ENCODE assay signal across 17 cellular contexts in genomic region chr9:135524130-135524861, GRCh38. TPM values are rescaled to one million over a fixed set of nuclear protein-coding genes. Genes with fewer than 3 reads are reported as not detected.
A peak's percentile ranks its signal among the peaks of the same experiment; 100 is the strongest.
DNase-seq lines count a peak whose midpoint lies in the region; ATAC-seq and TF ChIP-seq lines count a peak whose summit lies in the region.
"Had no signal": no experiment of that assay in that cellular context is flagged by ENCODE, and none has a peak within 500 bp of the region (broad histone marks: within the 10 kb centered on the region; RNA-seq: fewer than 3 reads in every experiment).

No MANE protein-coding gene starts in this region.

- no peaks in the 10 kb centered on the region for H3K27me3 ChIP-seq in naive thymus-derived CD4-positive, alpha-beta T cell (ENCODE audit: control insufficient read depth in 2 of 2, insufficient read depth in 2 of 2, low read length in 2 of 2)
- H3K27me3 ChIP-seq in foreskin keratinocyte = no peaks in the 10 kb centered on the region
- H3K27me3 ChIP-seq: cardiac muscle cell, ovary had no signal

- no peaks in the 10 kb centered on the region for H3K9me3 ChIP-seq in naive thymus-derived CD4-positive, alpha-beta T cell (ENCODE audit: control insufficient read depth in 2 of 3, low read length in 3 of 3)
- H3K9me3 ChIP-seq: ovary had no signal

- no peak overlapping the region for H3K27ac ChIP-seq in naive thymus-derived CD4-positive, alpha-beta T cell (ENCODE audit: low read depth, low read length)
- H3K27ac ChIP-seq in foreskin keratinocyte = no peak overlapping the region
- H3K27ac ChIP-seq: cardiac muscle cell, ovary had no signal

- no peaks in the 10 kb centered on the region for H3K4me1 ChIP-seq in naive thymus-derived CD4-positive, alpha-beta T cell (ENCODE audit: control insufficient read depth in 2 of 2, insufficient read depth in 2 of 2, low read length in 2 of 2)
- H3K4me1 ChIP-seq in foreskin keratinocyte = no peaks in the 10 kb centered on the region

- no peak overlapping the region for H3K4me3 ChIP-seq in naive thymus-derived CD4-positive, alpha-beta T cell (ENCODE audit: low read length)
- H3K4me3 ChIP-seq: cardiac muscle cell, ovary had no signal

- peak; percentile 41 for DNase-seq in activated CD8-positive, alpha-beta memory T cell treated with anti-CD3 and anti-CD28 coated beads for 24 hours
- no peak for DNase-seq in activated CD8-positive, alpha-beta memory T cell treated with anti-CD3 and anti-CD28 coated beads, Interleukin-2, amount 50 U/mL, for 4 hours
- peak; percentile 35 for DNase-seq in activated CD8-positive, alpha-beta memory T cell treated with anti-CD3 and anti-CD28 coated beads, Interleukin-2, amount 10 ng/mL, durations not matched to agents 7 days and 5 days
- DNase-seq in left kidney (ENCODE audit: low read depth, low spot score) (peak; percentile 65), type B pancreatic cell (ENCODE audit: extremely low spot score, unreplicated experiment) (peak; percentile 62), foreskin keratinocyte (no peak)
- no peak for DNase-seq in naive thymus-derived CD4-positive, alpha-beta T cell
- DNase-seq: CD4-positive, alpha-beta memory T cell; NCI-H1694; NCI-H446 treated with DMSO at 0.1 percent for 48 hours; T-helper 1 cell had no signal

- peaks cover 7% of the 10 kb centered on the region for H3K27me3 Mint-ChIP-seq in activated CD8-positive, alpha-beta memory T cell treated with anti-CD3 and anti-CD28 coated beads, Interleukin-2, amount 10 ng/mL, durations not matched to agents 7 days and 5 days
- no peaks in the 10 kb centered on the region for H3K27me3 Mint-ChIP-seq in type B pancreatic cell
- H3K27me3 Mint-ChIP-seq in naive thymus-derived CD4-positive, alpha-beta T cell = peaks cover 0 to 10% (median 2%) of the 10 kb centered on the region in 5 donors

- H3K9me3 Mint-ChIP-seq in activated CD8-positive, alpha-beta memory T cell treated with anti-CD3 and anti-CD28 coated beads, Interleukin-2, amount 10 ng/mL, durations not matched to agents 7 days and 5 days (ENCODE audit: low read depth) = no peaks in the 10 kb centered on the region
- H3K9me3 Mint-ChIP-seq in type B pancreatic cell = no peaks in the 10 kb centered on the region
- H3K9me3 Mint-ChIP-seq in naive thymus-derived CD4-positive, alpha-beta T cell = no peaks in the 10 kb centered on the region
- H3K9me3 Mint-ChIP-seq: activated naive CD4-positive, alpha-beta T cell treated with anti-CD3 and anti-CD28 coated beads, Interleukin-2, amount 50 U/mL, for 72 hours; CD4-positive, alpha-beta memory T cell had no signal

- no peaks in the 10 kb centered on the region for H3K36me3 ChIP-seq in naive thymus-derived CD4-positive, alpha-beta T cell (ENCODE audit: control insufficient read depth in 2 of 3, insufficient read depth in 3 of 3, low read length in 3 of 3)
- H3K36me3 ChIP-seq: cardiac muscle cell, ovary had no signal

- CTCF ChIA-PET in activated CD8-positive, alpha-beta memory T cell treated with anti-CD3 and anti-CD28 coated beads, Interleukin-2, amount 10 ng/mL, durations not matched to agents 7 days and 5 days (lab: Charles Lee) = no interaction called here
- CTCF ChIA-PET in naive thymus-derived CD4-positive, alpha-beta T cell (lab: Charles Lee) = no interaction called here

- intact Hi-C loops in naive thymus-derived CD4-positive, alpha-beta T cell (cut with micrococcal nuclease) = no loop called here

- ATAC-seq in activated CD8-positive, alpha-beta memory T cell treated with anti-CD3 and anti-CD28 coated beads, Interleukin-2, amount 10 ng/mL, durations not matched to agents 7 days and 5 days = no peak
- ATAC-seq in GM18498 (IDR thresholded peaks at IDR 0.05; ENCODE audit: unreplicated experiment) = no peak
- no peak for ATAC-seq in naive thymus-derived CD4-positive, alpha-beta T cell
- no peak for ATAC-seq in foreskin keratinocyte
- ATAC-seq: activated naive CD4-positive, alpha-beta T cell treated with anti-CD3 and anti-CD28 coated beads, Interleukin-2, amount 50 U/mL, for 72 hours had no signal

- TF ChIP-seq CTCF in type B pancreatic cell (conservative IDR thresholded peaks at IDR 0.05) (no peak), foreskin keratinocyte (conservative IDR thresholded peaks at IDR 0.05) (no peak)

- H3K36me3 Mint-ChIP-seq in activated CD8-positive, alpha-beta memory T cell treated with anti-CD3 and anti-CD28 coated beads, Interleukin-2, amount 10 ng/mL, durations not matched to agents 7 days and 5 days = peaks cover 2% of the 10 kb centered on the region
- H3K36me3 Mint-ChIP-seq in type B pancreatic cell = no peaks in the 10 kb centered on the region
- H3K36me3 Mint-ChIP-seq in naive thymus-derived CD4-positive, alpha-beta T cell = no peaks in the 10 kb centered on the region
- H3K36me3 Mint-ChIP-seq: activated naive CD4-positive, alpha-beta T cell treated with anti-CD3 and anti-CD28 coated beads, Interleukin-2, amount 50 U/mL, for 72 hours; CD4-positive, alpha-beta memory T cell; mesothelial cell of epicardium; WTC11 had no signal

- H3K27ac Mint-ChIP-seq in activated CD8-positive, alpha-beta memory T cell treated with anti-CD3 and anti-CD28 coated beads, Interleukin-2, amount 10 ng/mL, durations not matched to agents 7 days and 5 days = no peak overlapping the region
- H3K27ac Mint-ChIP-seq in type B pancreatic cell = no peak overlapping the region
- H3K27ac Mint-ChIP-seq in naive thymus-derived CD4-positive, alpha-beta T cell = no peak overlapping the region
- H3K27ac Mint-ChIP-seq: activated naive CD4-positive, alpha-beta T cell treated with anti-CD3 and anti-CD28 coated beads, Interleukin-2, amount 50 U/mL, for 72 hours; CD4-positive, alpha-beta memory T cell; mesothelial cell of epicardium; WTC11 had no signal

- no peak overlapping the region for H3K4me3 Mint-ChIP-seq in activated CD8-positive, alpha-beta memory T cell treated with anti-CD3 and anti-CD28 coated beads, Interleukin-2, amount 10 ng/mL, durations not matched to agents 7 days and 5 days
- no peak overlapping the region for H3K4me3 Mint-ChIP-seq in type B pancreatic cell
- H3K4me3 Mint-ChIP-seq in naive thymus-derived CD4-positive, alpha-beta T cell = no peak overlapping the region
- H3K4me3 Mint-ChIP-seq: CD4-positive, alpha-beta memory T cell; mesothelial cell of epicardium; WTC11 had no signal

- POLR2A ChIA-PET in naive thymus-derived CD4-positive, alpha-beta T cell (lab: Charles Lee) = no interaction called here

- H3K4me1 Mint-ChIP-seq in activated CD8-positive, alpha-beta memory T cell treated with anti-CD3 and anti-CD28 coated beads, Interleukin-2, amount 10 ng/mL, durations not matched to agents 7 days and 5 days = peaks cover 8% of the 10 kb centered on the region
- H3K4me1 Mint-ChIP-seq in type B pancreatic cell (ENCODE audit: unreplicated experiment) = no peaks in the 10 kb centered on the region
- H3K4me1 Mint-ChIP-seq in naive thymus-derived CD4-positive, alpha-beta T cell = peaks cover 0 to 2% (median 0%) of the 10 kb centered on the region in 7 donors

RNA-seq across cellular contexts. Expression of gene LCN1, which starts 3.1 kb away (rescaled TPM):
- not detected for total RNA-seq in activated CD8-positive, alpha-beta memory T cell treated with anti-CD3 and anti-CD28 coated beads, Interleukin-2, amount 10 ng/mL, durations not matched to agents 7 days and 5 days
- total RNA-seq in type B pancreatic cell (ENCODE audit: low replicate concordance) = not detected in 2 replicates
- total RNA-seq in naive thymus-derived CD4-positive, alpha-beta T cell = not detected
- polyA plus RNA-seq in naive thymus-derived CD4-positive, alpha-beta T cell = not detected
- not detected in 2 replicates for total RNA-seq in foreskin keratinocyte
- polyA plus RNA-seq in foreskin keratinocyte = not detected in 2 replicates
- total RNA-seq: activated naive CD4-positive, alpha-beta T cell treated with anti-CD3 and anti-CD28 coated beads, Interleukin-2, amount 50 U/mL, for 72 hours; cardiac muscle cell; CD4-positive, alpha-beta memory T cell; mesothelial cell of epicardium; WTC11 had no signal
- polyA plus RNA-seq: CD4-positive, alpha-beta memory T cell; ovary had no signal

RNA-seq across cellular contexts. Expression of gene OBP2A, which starts 21.6 kb away (rescaled TPM):
- not detected for total RNA-seq in activated CD8-positive, alpha-beta memory T cell treated with anti-CD3 and anti-CD28 coated beads, Interleukin-2, amount 10 ng/mL, durations not matched to agents 7 days and 5 days
- total RNA-seq in type B pancreatic cell (ENCODE audit: low replicate concordance) (not detected in 2 replicates), foreskin keratinocyte (not detected in 2 replicates)
- not detected for total RNA-seq in naive thymus-derived CD4-positive, alpha-beta T cell
- not detected for polyA plus RNA-seq in naive thymus-derived CD4-positive, alpha-beta T cell
- not detected in 2 replicates for polyA plus RNA-seq in foreskin keratinocyte
- total RNA-seq: activated naive CD4-positive, alpha-beta T cell treated with anti-CD3 and anti-CD28 coated beads, Interleukin-2, amount 50 U/mL, for 72 hours; cardiac muscle cell; CD4-positive, alpha-beta memory T cell; mesothelial cell of epicardium; WTC11 had no signal
- polyA plus RNA-seq: cardiac muscle cell; CD4-positive, alpha-beta memory T cell; ovary had no signal

RNA-seq across cellular contexts. Expression of gene MRPS2, which starts 23.8 kb away (rescaled TPM):
- 10 to 100 TPM; 34.7 to 38.0 TPM for total RNA-seq in activated CD8-positive, alpha-beta memory T cell treated with anti-CD3 and anti-CD28 coated beads, Interleukin-2, amount 10 ng/mL, durations not matched to agents 7 days and 5 days
- total RNA-seq in type B pancreatic cell (ENCODE audit: low replicate concordance) (50.0 and 55.2 TPM in 2 replicates), foreskin keratinocyte (65.8 and 70.9 TPM in 2 replicates)
- 10 to 100 TPM; 19.4 to 32.3 (median 28.3) TPM for total RNA-seq in naive thymus-derived CD4-positive, alpha-beta T cell
- 10 to 100 TPM; 48.9 to 66.1 TPM for polyA plus RNA-seq in naive thymus-derived CD4-positive, alpha-beta T cell
- polyA plus RNA-seq in foreskin keratinocyte = 106 TPM in 2 replicates

RNA-seq across cellular contexts. Expression of gene PAEP, which starts 37.3 kb away (rescaled TPM):
- total RNA-seq in activated CD8-positive, alpha-beta memory T cell treated with anti-CD3 and anti-CD28 coated beads, Interleukin-2, amount 10 ng/mL, durations not matched to agents 7 days and 5 days = not detected
- total RNA-seq in type B pancreatic cell (ENCODE audit: low replicate concordance) (not detected in 2 replicates), foreskin keratinocyte (not detected in 2 replicates)
- not detected for total RNA-seq in naive thymus-derived CD4-positive, alpha-beta T cell
- not detected for polyA plus RNA-seq in naive thymus-derived CD4-positive, alpha-beta T cell
- polyA plus RNA-seq in foreskin keratinocyte = not detected in 2 replicates
- total RNA-seq: activated naive CD4-positive, alpha-beta T cell treated with anti-CD3 and anti-CD28 coated beads, Interleukin-2, amount 50 U/mL, for 72 hours; cardiac muscle cell; CD4-positive, alpha-beta memory T cell; mesothelial cell of epicardium; WTC11 had no signal
- polyA plus RNA-seq: cardiac muscle cell; CD4-positive, alpha-beta memory T cell had no signal

RNA-seq across cellular contexts. Expression of gene PPP1R26, which starts 44.7 kb away (rescaled TPM):
- total RNA-seq in activated CD8-positive, alpha-beta memory T cell treated with anti-CD3 and anti-CD28 coated beads, Interleukin-2, amount 10 ng/mL, durations not matched to agents 7 days and 5 days = under 1 TPM; 0.18 to 0.28 TPM
- total RNA-seq in type B pancreatic cell (ENCODE audit: low replicate concordance) = 22.7 and 24.2 TPM in 2 replicates
- total RNA-seq in naive thymus-derived CD4-positive, alpha-beta T cell = 1 to 10 TPM in 1 of 5 experiments, under 1 TPM in 3, not detected in 1; 0.19 to 5.6 (median 0.43) TPM
- under 1 TPM in 1 of 2 donors, not detected in 1; 0.05 TPM for polyA plus RNA-seq in naive thymus-derived CD4-positive, alpha-beta T cell
- total RNA-seq in foreskin keratinocyte = 14.3 and 15.1 TPM in 2 replicates
- polyA plus RNA-seq in foreskin keratinocyte = 7.2 and 7.6 TPM in 2 replicates

Comparison
In these comparisons a context has a peak if more than half of its experiments do, and no peak if none do; other contexts are left out.
1. DNase-seq: peak in activated CD8-positive, alpha-beta memory T cell treated with anti-CD3 and anti-CD28 coated beads for 24 hours (single experiment), activated CD8-positive, alpha-beta memory T cell treated with anti-CD3 and anti-CD28 coated beads, Interleukin-2, amount 10 ng/mL, durations not matched to agents 7 days and 5 days (single experiment), left kidney (single experiment) and type B pancreatic cell (single experiment); none in activated CD8-positive, alpha-beta memory T cell treated with anti-CD3 and anti-CD28 coated beads, Interleukin-2, amount 50 U/mL, for 4 hours (single experiment), naive thymus-derived CD4-positive, alpha-beta T cell (0 of 9) and foreskin keratinocyte (0 of 2).